10 cellular contexts compared by ENCODE assay signal in genomic region chr19:19538767-19539166, GRCh38. TPM values are rescaled to one million over a fixed set of nuclear protein-coding genes. Genes with fewer than 3 reads are reported as not detected.
DNase-seq lines count a peak whose midpoint lies in the region; ATAC-seq and TF ChIP-seq lines count a peak whose summit lies in the region.
"Had no signal": no experiment of that assay in that cellular context is flagged by ENCODE, and none has a peak within 500 bp of the region (broad histone marks: within the 10 kb centered on the region; RNA-seq: fewer than 3 reads in every experiment).

No MANE protein-coding gene starts in this region.

- no peak overlapping the region; the same call in 1 of the 2 replicates for H3K9ac ChIP-seq in OCI-LY1 (ENCODE audit: low read length)
- H3K9ac ChIP-seq in Karpas-422 (ENCODE audit: low read length) = no peak overlapping the region
- H3K9ac ChIP-seq: parathyroid adenoma had no signal

- H4K20me1 ChIP-seq in OCI-LY1 (ENCODE audit: insufficient read depth, low read length) = no peaks in the 10 kb centered on the region
- no peaks in the 10 kb centered on the region for H4K20me1 ChIP-seq in Karpas-422 (ENCODE audit: insufficient read depth, low read depth, low read length)

- H3K9me2 ChIP-seq in OCI-LY1 (ENCODE audit: low read depth, low read length) = no peaks in the 10 kb centered on the region
- no peaks in the 10 kb centered on the region for H3K9me2 ChIP-seq in Karpas-422 (replicated peaks; ENCODE audit: insufficient read depth, low read length)

- peak overlapping the region; percentile 56 for H3K4me3 Mint-ChIP-seq in activated T-cell treated with anti-CD3 and anti-CD28 coated beads, Interleukin-2, amount 50 U/mL, for 4 hours
- H3K4me3 Mint-ChIP-seq in stimulated activated memory B cell treated with anti-CD40 and anti-IgM and Interleukin-4, amounts not matched to agents 10 μg/mL and 1 μg/mL and 100 μg/mL, for 72 hours = peak overlapping the region; percentile 63

- no peaks in the 10 kb centered on the region for H3K9me3 Mint-ChIP-seq in activated T-cell treated with anti-CD3 and anti-CD28 coated beads, Interleukin-2, amount 50 U/mL, for 4 hours
- no peaks in the 10 kb centered on the region for H3K9me3 Mint-ChIP-seq in stimulated activated memory B cell treated with anti-CD40 and anti-IgM and Interleukin-4, amounts not matched to agents 10 μg/mL and 1 μg/mL and 100 μg/mL, for 72 hours

- no peaks in the 10 kb centered on the region for H3F3A ChIP-seq in OCI-LY1 (ENCODE audit: insufficient read depth, low read length)

- no peaks in the 10 kb centered on the region for H3K27me3 ChIP-seq in OCI-LY1 (ENCODE audit: insufficient read depth, low read length)
- H3K27me3 ChIP-seq in Karpas-422 (ENCODE audit: low read length) = no peaks in the 10 kb centered on the region

- H3K36me3 ChIP-seq in OCI-LY1 (ENCODE audit: insufficient read depth, low read length) = no peaks in the 10 kb centered on the region; the same call in none of the 2 replicates
- 0 out of 2 replicates have a peak, but pooled peaks cover 3% of the 10 kb centered on the region for H3K36me3 ChIP-seq in Karpas-422 (ENCODE audit: insufficient read depth, low read length)

- H3K27ac Mint-ChIP-seq in stimulated activated memory B cell treated with anti-CD40 and anti-IgM and Interleukin-4, amounts not matched to agents 10 μg/mL and 1 μg/mL and 100 μg/mL, for 72 hours = peak overlapping the region; percentile 33

- no peaks in the 10 kb centered on the region for H3K36me3 Mint-ChIP-seq in activated T-cell treated with anti-CD3 and anti-CD28 coated beads, Interleukin-2, amount 50 U/mL, for 4 hours (ENCODE audit: insufficient read depth)
- H3K36me3 Mint-ChIP-seq in stimulated activated memory B cell treated with anti-CD40 and anti-IgM and Interleukin-4, amounts not matched to agents 10 μg/mL and 1 μg/mL and 100 μg/mL, for 72 hours = no peaks in the 10 kb centered on the region

- H3K27me3 Mint-ChIP-seq in activated T-cell treated with anti-CD3 and anti-CD28 coated beads, Interleukin-2, amount 50 U/mL, for 4 hours (ENCODE audit: low read depth) = peaks cover 5% of the 10 kb centered on the region
- peaks cover 50% of the 10 kb centered on the region for H3K27me3 Mint-ChIP-seq in stimulated activated memory B cell treated with anti-CD40 and anti-IgM and Interleukin-4, amounts not matched to agents 10 μg/mL and 1 μg/mL and 100 μg/mL, for 72 hours

- in situ Hi-C loops in G401 (cut with HindIII; ENCODE audit: low sequenced_read_pairs) = no loop called here

- peaks cover 33% of the 10 kb centered on the region for H3K4me1 Mint-ChIP-seq in activated T-cell treated with anti-CD3 and anti-CD28 coated beads, Interleukin-2, amount 50 U/mL, for 4 hours (ENCODE audit: low read depth)
- H3K4me1 Mint-ChIP-seq in stimulated activated memory B cell treated with anti-CD40 and anti-IgM and Interleukin-4, amounts not matched to agents 10 μg/mL and 1 μg/mL and 100 μg/mL, for 72 hours = peaks cover 34% of the 10 kb centered on the region

- H3K79me2 ChIP-seq in OCI-LY1 (ENCODE audit: insufficient read depth, low read length) (no peaks in the 10 kb centered on the region), Karpas-422 (ENCODE audit: low read length) (no peaks in the 10 kb centered on the region)
- H3K79me2 ChIP-seq: parathyroid adenoma had no signal

- no peaks in the 10 kb centered on the region for H3K9me3 ChIP-seq in OCI-LY1 (ENCODE audit: low read length)
- no peaks in the 10 kb centered on the region for H3K9me3 ChIP-seq in Karpas-422 (ENCODE audit: low read length)

- H3K4me3 ChIP-seq in OCI-LY1 (ENCODE audit: low read depth, low read length, poor library complexity, severe bottlenecking) (peak overlapping the region; percentile 48), foreskin fibroblast (ENCODE audit: low read depth in 1 of 2, low read length in 2 of 2) (peak overlapping the region; percentile 22 to 26), Karpas-422 (ENCODE audit: low read length) (no peak overlapping the region)

- H3K27ac ChIP-seq in OCI-LY1 (ENCODE audit: low read depth, low read length, poor library complexity, severe bottlenecking) = no peak overlapping the region
- H3K27ac ChIP-seq in Karpas-422 (ENCODE audit: low read length) = no peak overlapping the region
- H3K27ac ChIP-seq: parathyroid adenoma had no signal

- no peak overlapping the region for H2AFZ ChIP-seq in OCI-LY1 (ENCODE audit: low read length)
- H2AFZ ChIP-seq in Karpas-422 (ENCODE audit: low read length) = no peak overlapping the region

- H3K4me2 ChIP-seq in OCI-LY1 (ENCODE audit: low read length) = peak overlapping the region; percentile 60
- H3K4me2 ChIP-seq in Karpas-422 (ENCODE audit: low read depth, low read length, poor library complexity, severe bottlenecking) = no peak overlapping the region

- H3K4me1 ChIP-seq in OCI-LY1 (ENCODE audit: insufficient read depth, low read length, severe bottlenecking) (peaks cover 10% of the 10 kb centered on the region), Karpas-422 (ENCODE audit: low read length) (no peaks in the 10 kb centered on the region)

- ATAC-seq in activated T-cell treated with anti-CD3 and anti-CD28 coated beads, Interleukin-2, amount 50 U/mL, for 4 hours = no peak
- peak; percentile 13 for ATAC-seq in stimulated activated memory B cell treated with anti-CD40 and anti-IgM and Interleukin-4, amounts not matched to agents 10 μg/mL and 1 μg/mL and 100 μg/mL, for 72 hours

- no peak for DNase-seq in activated T-cell treated with anti-CD3 and anti-CD28 coated beads, Interleukin-2, amount 50 U/mL, for 4 hours
- DNase-seq in activated T-cell treated with anti-CD3 and anti-CD28 coated beads for 4 hours = no peak
- peak in 1 of 2 donors; percentile 40 for DNase-seq in foreskin fibroblast
- DNase-seq in Karpas-422 = no peak
- no peak for DNase-seq in G401 (ENCODE audit: low spot score)
- DNase-seq in COLO668 (lab: John Stamatoyannopoulos, UW; ENCODE audit: unreplicated experiment) = no peak
- DNase-seq: NCI-H2107 had no signal

- TF ChIP-seq CTCF in OCI-LY1 (IDR thresholded peaks at IDR 0.05; ENCODE audit: low read length) (no peak), foreskin fibroblast (IDR thresholded peaks at IDR 0.05; ENCODE audit: low read depth, low read length) (no peak)

RNA-seq across cellular contexts. Expression of gene CILP2, which starts 0.7 kb away (rescaled TPM):
- under 1 TPM; 0.13 to 0.19 (median 0.18) TPM for total RNA-seq in activated T-cell treated with anti-CD3 and anti-CD28 coated beads, Interleukin-2, amount 50 U/mL, for 4 hours
- total RNA-seq in Karpas-422 (2014; rRNA removed; shearing (Covaris generic); ENCODE audit: low replicate concordance) = 0.15 and 0.87 TPM in 2 replicates
- total RNA-seq in G401 (2014; rRNA removed; shearing (Covaris generic)) = 0.12 and 0.37 TPM in 2 replicates

RNA-seq across cellular contexts. Expression of gene YJEFN3, which starts 10.1 kb away (rescaled TPM):
- 10 to 100 TPM; 10.6 to 13.7 (median 13.4) TPM for total RNA-seq in activated T-cell treated with anti-CD3 and anti-CD28 coated beads, Interleukin-2, amount 50 U/mL, for 4 hours
- total RNA-seq in Karpas-422 (2014; rRNA removed; shearing (Covaris generic); ENCODE audit: low replicate concordance) = 7.9 and 11.4 TPM in 2 replicates
- total RNA-seq in G401 (2014; rRNA removed; shearing (Covaris generic)) = 0.37 TPM in 2 replicates

RNA-seq across cellular contexts. Expression of gene NDUFA13, which starts 22.7 kb away (rescaled TPM):
- 100 to 1,000 TPM; 431 to 445 (median 436) TPM for total RNA-seq in activated T-cell treated with anti-CD3 and anti-CD28 coated beads, Interleukin-2, amount 50 U/mL, for 4 hours
- 255 and 557 TPM in 2 replicates for total RNA-seq in Karpas-422 (2014; rRNA removed; shearing (Covaris generic); ENCODE audit: low replicate concordance)
- total RNA-seq in G401 (2014; rRNA removed; shearing (Covaris generic)) = 182 and 261 TPM in 2 replicates

RNA-seq across cellular contexts. Expression of gene TSSK6, which starts 23.4 kb away (rescaled TPM):
- total RNA-seq in activated T-cell treated with anti-CD3 and anti-CD28 coated beads, Interleukin-2, amount 50 U/mL, for 4 hours = 1 to 10 TPM; 3.6 to 3.8 (median 3.8) TPM
- 5.0 and 10.8 TPM in 2 replicates for total RNA-seq in Karpas-422 (2014; rRNA removed; shearing (Covaris generic); ENCODE audit: low replicate concordance)
- total RNA-seq in G401 (2014; rRNA removed; shearing (Covaris generic)) = 2.4 and 8.3 TPM in 2 replicates
